Comparison of ENCODE assay signal across 26 cellular contexts in the genomic region with DNA sequence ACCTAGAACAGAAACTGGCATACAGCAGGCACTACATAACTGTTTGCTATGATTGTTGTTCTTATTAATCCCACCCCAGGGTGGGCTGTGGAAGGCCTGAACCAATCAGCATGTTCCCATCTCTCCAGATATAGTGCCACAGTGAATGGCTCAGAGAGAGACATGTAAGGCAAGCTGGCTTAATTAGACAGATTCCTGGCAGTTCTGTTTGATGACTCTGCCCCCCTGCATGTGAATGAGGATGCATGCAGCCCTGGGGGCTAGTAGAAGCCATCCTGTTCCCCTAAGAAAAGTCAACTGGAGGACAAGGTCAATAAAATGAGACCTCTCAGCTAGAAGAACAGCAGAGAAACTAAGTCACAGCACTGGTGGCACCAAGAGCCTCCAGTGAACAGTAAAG.
"Had no signal": no experiment of that assay in that cellular context is flagged by ENCODE, and none has a peak within 500 bp of the region (broad histone marks: within the 10 kb centered on the region; RNA-seq: fewer than 3 reads in every experiment).

No MANE protein-coding gene starts in this region.

- H3K4me3 Mint-ChIP-seq: immature natural killer cell; mesothelial cell of epicardium; naive B cell; nephron progenitor cell; stimulated activated naive B cell treated with anti-CD40 and anti-IgM and Interleukin-4, amounts not matched to agents 10 μg/mL and 1 μg/mL and 100 μg/mL, for 72 hours; stimulated activated naive CD8-positive, alpha-beta T cell treated with anti-CD3 and anti-CD28 coated beads, Interleukin-15, Interleukin-2, amounts not matched to agents 100 ng/mL and 50 ng/mL, for 24 hours had no signal

- H3K27me3 ChIP-seq: colonic mucosa, esophagus squamous epithelium, transverse colon, upper lobe of right lung, uterus had no signal

- H3K27me3 Mint-ChIP-seq: stimulated activated naive CD8-positive, alpha-beta T cell treated with anti-CD3 and anti-CD28 coated beads, Interleukin-15, Interleukin-2, amounts not matched to agents 100 ng/mL and 50 ng/mL, for 24 hours had no signal

- H3K27ac Mint-ChIP-seq: immature natural killer cell; mesothelial cell of epicardium; naive B cell; nephron progenitor cell; stimulated activated naive B cell treated with anti-CD40 and anti-IgM and Interleukin-4, amounts not matched to agents 10 μg/mL and 1 μg/mL and 100 μg/mL, for 72 hours; stimulated activated naive CD8-positive, alpha-beta T cell treated with anti-CD3 and anti-CD28 coated beads, Interleukin-15, Interleukin-2, amounts not matched to agents 100 ng/mL and 50 ng/mL, for 24 hours had no signal

- H3K9me3 ChIP-seq: colonic mucosa had no signal

- H3K27ac ChIP-seq: colonic mucosa, esophagus squamous epithelium, heart right ventricle, lower lobe of right lung, psoas muscle, skin epidermis, transverse colon, upper lobe of right lung, uterus had no signal

- H3K36me3 ChIP-seq: colonic mucosa, esophagus squamous epithelium, heart right ventricle, lower lobe of right lung, transverse colon, upper lobe of right lung, uterus had no signal

- ATAC-seq: heart right ventricle; left ventricle myocardium superior; lower lobe of right lung; mucosa of descending colon; psoas muscle; right cardiac atrium; stimulated activated naive B cell treated with anti-CD40 and anti-IgM and Interleukin-4, amounts not matched to agents 10 μg/mL and 1 μg/mL and 100 μg/mL, for 72 hours; upper lobe of right lung had no signal

- H3K4me1 ChIP-seq: colonic mucosa, esophagus squamous epithelium, heart right ventricle, lower lobe of right lung, psoas muscle, transverse colon, upper lobe of right lung, uterus had no signal

- DNase-seq: colonic mucosa; dermis blood vessel endothelial cell; effector memory CD4-positive, alpha-beta T cell; esophagus squamous epithelium; foreskin melanocyte; glutamatergic neuron; heart right ventricle; hypothalamus; immature natural killer cell; left ventricle myocardium superior; lower lobe of right lung; mucosa of descending colon; naive B cell; nephron progenitor cell; nucleus accumbens; right cardiac atrium; stimulated activated CD4-positive, alpha-beta T cell treated with anti-CD3 and anti-CD28 coated beads, Interleukin-15, amount 100 ng/mL, for 24 hours; stimulated activated CD4-positive, alpha-beta T cell treated with anti-CD3 and anti-CD28 coated beads, Interleukin-2, amount 100 ng/mL, for 48 hours; stimulated activated naive B cell treated with anti-CD40 and anti-IgM and Interleukin-4, amounts not matched to agents 10 μg/mL and 1 μg/mL and 100 μg/mL, for 72 hours; transverse colon had no signal

- H3K4me3 ChIP-seq: colonic mucosa, esophagus squamous epithelium, heart right ventricle, lower lobe of right lung, mucosa of descending colon, psoas muscle, skin epidermis, transverse colon, upper lobe of right lung, uterus had no signal

- H3K4me1 Mint-ChIP-seq: naive B cell had no signal

- H3K36me3 Mint-ChIP-seq: mesothelial cell of epicardium had no signal
